Comparison of ENCODE assay signal across 20 cellular contexts in the genomic region with DNA sequence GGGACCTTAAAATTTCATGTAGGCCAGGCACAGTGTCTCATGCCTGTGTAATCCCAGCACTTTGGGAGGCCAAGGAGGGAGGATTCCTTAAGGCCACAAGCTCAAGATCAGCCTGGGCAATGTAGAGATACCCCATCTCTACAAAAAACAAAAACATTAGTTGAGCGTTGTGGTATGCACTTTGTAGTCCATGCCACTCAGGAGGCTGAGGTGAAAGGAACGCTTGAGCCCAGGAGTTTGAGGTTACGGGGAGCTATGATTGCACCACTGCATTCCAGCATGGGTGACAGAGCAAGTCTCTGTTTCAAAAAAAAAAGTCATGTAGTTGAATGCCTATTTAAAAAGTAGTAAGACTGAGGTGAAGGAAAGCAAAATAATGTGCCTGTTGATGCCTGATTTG.
"Had no signal": no experiment of that assay in that cellular context is flagged by ENCODE, and none has a peak within 500 bp of the region (broad histone marks: within the 10 kb centered on the region; RNA-seq: fewer than 3 reads in every experiment).

No MANE protein-coding gene starts in this region.

- H3K27me3 ChIP-seq: neural progenitor cell, pancreas, upper lobe of right lung had no signal

- H3K4me3 Mint-ChIP-seq: activated naive CD4-positive, alpha-beta T cell treated with anti-CD3 and anti-CD28 coated beads for 36 hours; brain; effector memory CD8-positive, alpha-beta T cell; neural progenitor cell; T-cell had no signal

- H3K4me3 ChIP-seq: heart right ventricle, neural progenitor cell, pancreas, thoracic aorta, upper lobe of right lung had no signal

- FAIRE-seq: frontal cortex, pancreas had no signal

- H3K4me1 ChIP-seq: heart right ventricle, pancreas, upper lobe of right lung had no signal

- ATAC-seq: activated CD4-positive, CD25-positive, alpha-beta regulatory T cell treated with anti-CD3 and anti-CD28 coated beads, Interleukin-2, amount 50 U/mL, for 24 hours; effector memory CD8-positive, alpha-beta T cell; heart right ventricle; left colon; pancreas; T-cell; upper lobe of right lung had no signal

- H3K27ac ChIP-seq: epithelial cell of prostate, heart right ventricle, neural progenitor cell, pancreas, thoracic aorta, upper lobe of right lung had no signal

- H3K36me3 Mint-ChIP-seq: brain, naive B cell, neural progenitor cell, T-cell had no signal

- H3K9me3 ChIP-seq: heart right ventricle, pancreas, thoracic aorta, upper lobe of right lung had no signal

- H3K36me3 ChIP-seq: heart right ventricle, neural progenitor cell, pancreas, thoracic aorta, upper lobe of right lung had no signal

- H3K4me1 Mint-ChIP-seq: brain, naive B cell, neural progenitor cell, T-cell had no signal

- DNase-seq: activated naive CD4-positive, alpha-beta T cell treated with anti-CD3 and anti-CD28 coated beads for 36 hours; activated T-cell treated with anti-CD3 and anti-CD28 coated beads for 4 hours; dermis blood vessel endothelial cell; effector memory CD8-positive, alpha-beta T cell; heart right ventricle; left colon; naive B cell; pancreas; stimulated activated CD4-positive, alpha-beta T cell treated with anti-CD3 and anti-CD28 coated beads, Interleukin-12 subunit alpha, Interleukin-12 subunit beta, amount 100 ng/mL, for 4 hours; stimulated activated CD4-positive, alpha-beta T cell treated with anti-CD3 and anti-CD28 coated beads, Interleukin-2, amount 100 ng/mL, for 24 hours; T-cell; T1000; upper lobe of right lung had no signal

- H3K9me3 Mint-ChIP-seq: brain, neural progenitor cell had no signal

- H3K27me3 Mint-ChIP-seq: effector memory CD8-positive, alpha-beta T cell; naive B cell; T-cell had no signal

- H3K27ac Mint-ChIP-seq: activated naive CD4-positive, alpha-beta T cell treated with anti-CD3 and anti-CD28 coated beads for 36 hours; activated T-helper 2 cell treated with anti-CD3 and anti-CD28 coated beads, Interferon-gamma antibody, Interleukin-2, Interleukin-4, amounts not matched to agents 10 μg/mL and 5 μg/mL and 100 μg/mL, durations not matched to agents 14 hours and 24 hours and 36 hours; brain; effector memory CD8-positive, alpha-beta T cell; naive B cell; neural progenitor cell; T-cell had no signal

- H3K4me2 ChIP-seq: neural progenitor cell had no signal

- H3K9ac ChIP-seq: neural progenitor cell had no signal
